Comparison of ENCODE assay signal across 1 cellular context in the genomic region with DNA sequence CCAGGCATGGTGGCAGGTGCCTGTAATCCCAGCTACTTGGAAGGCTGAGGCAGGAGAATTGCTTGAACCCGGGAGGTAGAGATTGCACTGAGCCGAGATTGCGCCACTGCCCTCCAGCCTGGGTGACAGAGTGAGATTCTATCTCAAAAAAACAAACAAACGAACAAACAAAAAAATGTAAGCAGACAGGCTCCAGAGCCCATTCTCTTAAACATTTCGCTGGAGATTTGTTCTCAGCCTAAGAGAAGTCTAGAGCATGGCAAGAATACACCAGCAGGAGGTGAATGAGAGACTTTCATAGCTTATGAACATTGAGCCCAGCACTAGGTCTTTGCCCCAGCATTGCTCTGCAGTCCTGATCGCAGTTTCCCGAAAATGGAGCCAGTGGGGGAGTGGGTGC.
TF ChIP-seq lines count a peak whose summit lies in the region.

No MANE protein-coding gene starts in this region.

TF ChIP-seq in GM23338, 12 proteins besides CTCF, POLR2A, EP300 and RAD21:
- TF ChIP-seq, protein P1, sequence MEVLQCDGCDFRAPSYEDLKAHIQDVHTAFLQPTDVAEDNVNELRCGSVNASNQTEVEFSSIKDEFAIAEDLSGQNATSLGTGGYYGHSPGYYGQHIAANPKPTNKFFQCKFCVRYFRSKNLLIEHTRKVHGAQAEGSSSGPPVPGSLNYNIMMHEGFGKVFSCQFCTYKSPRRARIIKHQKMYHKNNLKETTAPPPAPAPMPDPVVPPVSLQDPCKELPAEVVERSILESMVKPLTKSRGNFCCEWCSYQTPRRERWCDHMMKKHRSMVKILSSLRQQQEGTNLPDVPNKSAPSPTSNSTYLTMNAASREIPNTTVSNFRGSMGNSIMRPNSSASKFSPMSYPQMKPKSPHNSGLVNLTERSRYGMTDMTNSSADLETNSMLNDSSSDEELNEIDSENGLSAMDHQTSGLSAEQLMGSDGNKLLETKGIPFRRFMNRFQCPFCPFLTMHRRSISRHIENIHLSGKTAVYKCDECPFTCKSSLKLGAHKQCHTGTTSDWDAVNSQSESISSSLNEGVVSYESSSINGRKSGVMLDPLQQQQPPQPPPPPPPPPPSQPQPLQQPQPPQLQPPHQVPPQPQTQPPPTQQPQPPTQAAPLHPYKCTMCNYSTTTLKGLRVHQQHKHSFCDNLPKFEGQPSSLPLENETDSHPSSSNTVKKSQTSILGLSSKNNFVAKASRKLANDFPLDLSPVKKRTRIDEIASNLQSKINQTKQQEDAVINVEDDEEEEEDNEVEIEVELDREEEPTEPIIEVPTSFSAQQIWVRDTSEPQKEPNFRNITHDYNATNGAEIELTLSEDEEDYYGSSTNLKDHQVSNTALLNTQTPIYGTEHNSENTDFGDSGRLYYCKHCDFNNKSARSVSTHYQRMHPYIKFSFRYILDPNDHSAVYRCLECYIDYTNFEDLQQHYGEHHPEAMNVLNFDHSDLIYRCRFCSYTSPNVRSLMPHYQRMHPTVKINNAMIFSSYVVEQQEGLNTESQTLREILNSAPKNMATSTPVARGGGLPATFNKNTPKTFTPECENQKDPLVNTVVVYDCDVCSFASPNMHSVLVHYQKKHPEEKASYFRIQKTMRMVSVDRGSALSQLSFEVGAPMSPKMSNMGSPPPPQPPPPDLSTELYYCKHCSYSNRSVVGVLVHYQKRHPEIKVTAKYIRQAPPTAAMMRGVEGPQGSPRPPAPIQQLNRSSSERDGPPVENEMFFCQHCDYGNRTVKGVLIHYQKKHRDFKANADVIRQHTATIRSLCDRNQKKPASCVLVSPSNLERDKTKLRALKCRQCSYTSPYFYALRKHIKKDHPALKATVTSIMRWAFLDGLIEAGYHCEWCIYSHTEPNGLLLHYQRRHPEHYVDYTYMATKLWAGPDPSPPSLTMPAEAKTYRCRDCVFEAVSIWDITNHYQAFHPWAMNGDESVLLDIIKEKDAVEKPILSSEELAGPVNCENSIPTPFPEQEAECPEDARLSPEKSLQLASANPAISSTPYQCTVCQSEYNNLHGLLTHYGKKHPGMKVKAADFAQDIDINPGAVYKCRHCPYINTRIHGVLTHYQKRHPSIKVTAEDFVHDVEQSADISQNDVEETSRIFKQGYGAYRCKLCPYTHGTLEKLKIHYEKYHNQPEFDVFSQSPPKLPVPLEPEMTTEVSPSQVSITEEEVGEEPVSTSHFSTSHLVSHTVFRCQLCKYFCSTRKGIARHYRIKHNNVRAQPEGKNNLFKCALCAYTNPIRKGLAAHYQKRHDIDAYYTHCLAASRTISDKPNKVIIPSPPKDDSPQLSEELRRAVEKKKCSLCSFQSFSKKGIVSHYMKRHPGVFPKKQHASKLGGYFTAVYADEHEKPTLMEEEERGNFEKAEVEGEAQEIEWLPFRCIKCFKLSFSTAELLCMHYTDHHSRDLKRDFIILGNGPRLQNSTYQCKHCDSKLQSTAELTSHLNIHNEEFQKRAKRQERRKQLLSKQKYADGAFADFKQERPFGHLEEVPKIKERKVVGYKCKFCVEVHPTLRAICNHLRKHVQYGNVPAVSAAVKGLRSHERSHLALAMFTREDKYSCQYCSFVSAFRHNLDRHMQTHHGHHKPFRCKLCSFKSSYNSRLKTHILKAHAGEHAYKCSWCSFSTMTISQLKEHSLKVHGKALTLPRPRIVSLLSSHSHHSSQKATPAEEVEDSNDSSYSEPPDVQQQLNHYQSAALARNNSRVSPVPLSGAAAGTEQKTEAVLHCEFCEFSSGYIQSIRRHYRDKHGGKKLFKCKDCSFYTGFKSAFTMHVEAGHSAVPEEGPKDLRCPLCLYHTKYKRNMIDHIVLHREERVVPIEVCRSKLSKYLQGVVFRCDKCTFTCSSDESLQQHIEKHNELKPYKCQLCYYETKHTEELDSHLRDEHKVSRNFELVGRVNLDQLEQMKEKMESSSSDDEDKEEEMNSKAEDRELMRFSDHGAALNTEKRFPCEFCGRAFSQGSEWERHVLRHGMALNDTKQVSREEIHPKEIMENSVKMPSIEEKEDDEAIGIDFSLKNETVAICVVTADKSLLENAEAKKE (CRISPR knock-in tag; IDR thresholded peaks at IDR 0.05): no peak
- TF ChIP-seq ZNF114 (CRISPR knock-in tag; IDR thresholded peaks at IDR 0.05) (no peak), CREB1 (CRISPR knock-in tag; IDR thresholded peaks at IDR 0.05; ENCODE audit: low read depth) (no peak), JUNB (IDR thresholded peaks at IDR 0.05; ENCODE audit: unreplicated experiment) (no peak), EZH2phosphoT487 (IDR thresholded peaks at IDR 0.05; ENCODE audit: unreplicated experiment) (no peak)
- TF ChIP-seq, protein P2, sequence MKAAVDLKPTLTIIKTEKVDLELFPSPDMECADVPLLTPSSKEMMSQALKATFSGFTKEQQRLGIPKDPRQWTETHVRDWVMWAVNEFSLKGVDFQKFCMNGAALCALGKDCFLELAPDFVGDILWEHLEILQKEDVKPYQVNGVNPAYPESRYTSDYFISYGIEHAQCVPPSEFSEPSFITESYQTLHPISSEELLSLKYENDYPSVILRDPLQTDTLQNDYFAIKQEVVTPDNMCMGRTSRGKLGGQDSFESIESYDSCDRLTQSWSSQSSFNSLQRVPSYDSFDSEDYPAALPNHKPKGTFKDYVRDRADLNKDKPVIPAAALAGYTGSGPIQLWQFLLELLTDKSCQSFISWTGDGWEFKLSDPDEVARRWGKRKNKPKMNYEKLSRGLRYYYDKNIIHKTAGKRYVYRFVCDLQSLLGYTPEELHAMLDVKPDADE (IDR thresholded peaks at IDR 0.05): no peak
TF ChIP-seq in GM23338: peak in this region for 0.
